8 cellular contexts compared by ENCODE assay signal in the genomic region with DNA sequence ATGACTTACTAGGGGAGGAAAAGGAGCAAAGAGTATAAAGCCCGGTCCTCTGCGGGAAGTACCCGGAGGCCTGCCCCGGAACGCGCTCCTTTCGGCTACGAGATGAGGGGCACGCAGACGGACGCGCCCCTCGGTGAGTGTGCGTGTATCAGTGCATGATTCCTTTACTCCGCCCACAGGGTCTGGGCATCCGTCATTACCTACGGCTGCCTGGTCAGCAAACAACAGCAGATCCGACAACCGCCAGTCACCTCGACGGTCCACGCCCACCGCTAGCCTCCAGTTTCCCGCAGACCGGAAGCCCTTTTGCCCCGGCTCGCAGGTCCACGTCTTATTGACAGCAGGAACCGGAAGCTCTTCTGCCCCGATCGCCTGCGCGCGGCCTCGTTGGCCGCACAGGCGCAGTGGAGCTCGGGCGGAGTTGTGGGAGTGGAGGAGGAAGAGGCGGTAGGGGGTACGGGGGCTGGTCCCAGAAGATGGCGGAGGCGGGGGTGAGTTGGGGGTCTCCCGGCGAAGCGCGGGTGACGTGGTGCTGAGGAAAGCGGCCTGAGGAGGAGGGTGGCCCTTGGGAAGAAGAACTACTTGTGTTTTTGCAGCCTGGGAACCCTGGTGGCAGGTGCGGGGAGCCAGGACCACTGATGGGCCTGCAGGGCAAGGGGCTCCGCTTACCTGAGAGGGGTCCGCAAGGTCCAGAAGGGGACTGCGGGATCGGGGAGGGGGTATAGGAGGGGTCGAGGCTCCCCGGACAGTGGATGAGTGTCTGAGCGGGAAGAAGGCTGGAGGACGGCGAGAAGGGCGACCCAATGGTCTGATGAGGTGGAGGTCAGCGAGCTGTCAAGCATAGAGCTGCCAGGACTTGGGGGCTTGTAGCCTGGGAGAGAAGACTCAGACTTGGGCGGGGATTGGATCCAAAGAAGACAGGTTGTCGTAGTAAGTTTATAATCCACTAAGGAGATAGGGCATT. TPM values are rescaled to one million over a fixed set of nuclear protein-coding genes. Genes with fewer than 3 reads are reported as not detected.
DNase-seq lines count a peak whose midpoint lies in the region; ATAC-seq and TF ChIP-seq lines count a peak whose summit lies in the region.

A gene (plus strand): TSS at position 421 of the 964 bp plus-strand sequence. CDS start 8,086 bp downstream, outside the sequence.

- H3K9me3 Mint-ChIP-seq in activated T-cell treated with anti-CD3 and anti-CD28 coated beads, Interleukin-2, amount 50 U/mL, for 24 hours: no peaks in the 10 kb centered on the region

- in situ Hi-C loops in KBM-7 (cut with MboI; ENCODE audit: low pct_unique_long_range_greater_than_20kb, low sequenced_read_pairs): no loop called here

- peak; percentile 97 for DNase-seq in DMS79 (lab: John Stamatoyannopoulos, UW)
- peak; percentile 98 for DNase-seq in KBM-7
- DNase-seq in activated T-cell treated with anti-CD3 and anti-CD28 coated beads, Interleukin-2, amount 50 U/mL, for 24 hours: peak; percentile 93
- peak; percentile 97 for DNase-seq in myocyte (ENCODE audit: low read depth)
- peak; percentile 90 to 93 for DNase-seq in stimulated activated CD8-positive, alpha-beta memory T cell treated with anti-CD3 and anti-CD28 coated beads, Interleukin-7, amount 100 ng/mL, for 48 hours (ENCODE audit: extremely low read depth in 1 of 2, low read depth in 1 of 2)

- H3K27me3 Mint-ChIP-seq in activated T-cell treated with anti-CD3 and anti-CD28 coated beads, Interleukin-2, amount 50 U/mL, for 24 hours: no peaks in the 10 kb centered on the region

- ATAC-seq in GM21717 (IDR thresholded peaks at IDR 0.05; ENCODE audit: unreplicated experiment): peak; percentile 96
- peak; percentile 98 for ATAC-seq in esophagus mucosa

- H3K36me3 Mint-ChIP-seq in activated T-cell treated with anti-CD3 and anti-CD28 coated beads, Interleukin-2, amount 50 U/mL, for 24 hours (ENCODE audit: low read depth): peaks cover 12% of the 10 kb centered on the region

- peak within 1 kb of the TSS; percentile 90 for H3K4me3 Mint-ChIP-seq in activated T-cell treated with anti-CD3 and anti-CD28 coated beads, Interleukin-2, amount 50 U/mL, for 24 hours

- peak within 1 kb of the TSS; percentile 92 for H3K27ac Mint-ChIP-seq in activated T-cell treated with anti-CD3 and anti-CD28 coated beads, Interleukin-2, amount 50 U/mL, for 24 hours

- H3K4me1 Mint-ChIP-seq in activated T-cell treated with anti-CD3 and anti-CD28 coated beads, Interleukin-2, amount 50 U/mL, for 24 hours (ENCODE audit: low read depth): peaks cover 29% of the 10 kb centered on the region

TF ChIP-seq in PFSK-1, 5 proteins besides CTCF, POLR2A, EP300 and RAD21:
- 0 out of 2 replicates have a peak, but pooled peaks have one; percentile 21 for TF ChIP-seq SIN3A (IDR thresholded peaks at IDR 0.05; ENCODE audit: borderline replicate concordance, insufficient read depth, low read length)
- TF ChIP-seq, protein P1, sequence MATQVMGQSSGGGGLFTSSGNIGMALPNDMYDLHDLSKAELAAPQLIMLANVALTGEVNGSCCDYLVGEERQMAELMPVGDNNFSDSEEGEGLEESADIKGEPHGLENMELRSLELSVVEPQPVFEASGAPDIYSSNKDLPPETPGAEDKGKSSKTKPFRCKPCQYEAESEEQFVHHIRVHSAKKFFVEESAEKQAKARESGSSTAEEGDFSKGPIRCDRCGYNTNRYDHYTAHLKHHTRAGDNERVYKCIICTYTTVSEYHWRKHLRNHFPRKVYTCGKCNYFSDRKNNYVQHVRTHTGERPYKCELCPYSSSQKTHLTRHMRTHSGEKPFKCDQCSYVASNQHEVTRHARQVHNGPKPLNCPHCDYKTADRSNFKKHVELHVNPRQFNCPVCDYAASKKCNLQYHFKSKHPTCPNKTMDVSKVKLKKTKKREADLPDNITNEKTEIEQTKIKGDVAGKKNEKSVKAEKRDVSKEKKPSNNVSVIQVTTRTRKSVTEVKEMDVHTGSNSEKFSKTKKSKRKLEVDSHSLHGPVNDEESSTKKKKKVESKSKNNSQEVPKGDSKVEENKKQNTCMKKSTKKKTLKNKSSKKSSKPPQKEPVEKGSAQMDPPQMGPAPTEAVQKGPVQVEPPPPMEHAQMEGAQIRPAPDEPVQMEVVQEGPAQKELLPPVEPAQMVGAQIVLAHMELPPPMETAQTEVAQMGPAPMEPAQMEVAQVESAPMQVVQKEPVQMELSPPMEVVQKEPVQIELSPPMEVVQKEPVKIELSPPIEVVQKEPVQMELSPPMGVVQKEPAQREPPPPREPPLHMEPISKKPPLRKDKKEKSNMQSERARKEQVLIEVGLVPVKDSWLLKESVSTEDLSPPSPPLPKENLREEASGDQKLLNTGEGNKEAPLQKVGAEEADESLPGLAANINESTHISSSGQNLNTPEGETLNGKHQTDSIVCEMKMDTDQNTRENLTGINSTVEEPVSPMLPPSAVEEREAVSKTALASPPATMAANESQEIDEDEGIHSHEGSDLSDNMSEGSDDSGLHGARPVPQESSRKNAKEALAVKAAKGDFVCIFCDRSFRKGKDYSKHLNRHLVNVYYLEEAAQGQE (IDR thresholded peaks at IDR 0.05; ENCODE audit: insufficient read depth in 1 of 2, low read depth in 2 of 2, low read length in 2 of 2): no peak
- peak; percentile 83 for TF ChIP-seq FOXP2 (optimal IDR thresholded peaks at IDR 0.05; ENCODE audit: borderline replicate concordance, extremely low read depth, extremely low read length, insufficient read depth)
- TF ChIP-seq POLR2AphosphoS5 (IDR thresholded peaks at IDR 0.05; ENCODE audit: low read depth, low read length): no peak
TF ChIP-seq in PFSK-1: peak in this region for 2.

RNA-seq across cellular contexts. Expression of the gene that starts here (rescaled TPM):
- polyA plus RNA-seq in PFSK-1 (2012; ENCODE audit: insufficient read length, low read depth): 4.1 TPM
- 6.8 TPM for total RNA-seq in esophagus mucosa
- 8.5 and 9.6 TPM in 2 replicates for total RNA-seq in myocyte
- polyA plus RNA-seq in myocyte (2012): 18.2 TPM

Comparison
In these comparisons a context has a peak if more than half of its experiments do, and no peak if none do; other contexts are left out.
1. Peak in every context shown above with its lines: DNase-seq and ATAC-seq.